Comparison of ENCODE assay signal across 1 cellular context in genomic region chr14:104437703-104438102, GRCh38.
TF ChIP-seq lines count a peak whose summit lies in the region.

No MANE protein-coding gene starts in this region.

TF ChIP-seq in HCT116, 20 proteins besides CTCF, POLR2A, EP300 and RAD21 (continued from another document):
- TF ChIP-seq REST (IDR thresholded peaks at IDR 0.05; ENCODE audit: low read depth) (no peak), SRF (IDR thresholded peaks at IDR 0.05; ENCODE audit: low read depth) (no peak), EZH2 (IDR thresholded peaks at IDR 0.05) (no peak), CEBPB (IDR thresholded peaks at IDR 0.05; ENCODE audit: low read depth) (no peak), ZBTB33 (IDR thresholded peaks at IDR 0.05; ENCODE audit: extremely low read depth, insufficient replicate concordance, low read length) (no peak), POLR2AphosphoS5 (IDR thresholded peaks at IDR 0.05; ENCODE audit: low read depth, low read length) (no peak), EGR1 (IDR thresholded peaks at IDR 0.05; ENCODE audit: low read depth) (no peak), JUND (IDR thresholded peaks at IDR 0.05) (no peak), FOSL1 (IDR thresholded peaks at IDR 0.05; ENCODE audit: low read depth) (no peak), ZFX (IDR thresholded peaks at IDR 0.05) (no peak), SIN3A (IDR thresholded peaks at IDR 0.05; ENCODE audit: low read depth) (no peak), ATF3 (IDR thresholded peaks at IDR 0.05) (no peak), MAX (IDR thresholded peaks at IDR 0.05) (no peak)
